ENCODE assay signal across 8 cellular contexts in genomic region chrX:9873952-9874351, GRCh38.
DNase-seq lines count a peak whose midpoint lies in the region; ATAC-seq, FAIRE-seq and TF ChIP-seq lines count a peak whose summit lies in the region.

No MANE protein-coding gene starts in this region.

- peaks cover 19% of the 10 kb centered on the region for H3K27me3 Mint-ChIP-seq in activated T-helper 2 cell treated with anti-CD3 and anti-CD28 coated beads, Interferon-gamma antibody, Interleukin-2, Interleukin-4, amounts not matched to agents 10 μg/mL and 5 μg/mL and 100 μg/mL, durations not matched to agents 14 hours and 24 hours and 36 hours (ENCODE audit: low read depth)

- no peaks in the 10 kb centered on the region for H3K9me3 ChIP-seq in right cardiac atrium (ENCODE audit: control insufficient read depth, low read length)

- no peaks in the 10 kb centered on the region for H3K27me3 ChIP-seq in right cardiac atrium (ENCODE audit: control insufficient read depth, insufficient read depth)

- H3K4me3 ChIP-seq in right cardiac atrium (ENCODE audit: low read length), result no peak overlapping the region

- no peaks in the 10 kb centered on the region for H3K9me3 Mint-ChIP-seq in activated T-helper 2 cell treated with anti-CD3 and anti-CD28 coated beads, Interferon-gamma antibody, Interleukin-2, Interleukin-4, amounts not matched to agents 10 μg/mL and 5 μg/mL and 100 μg/mL, durations not matched to agents 14 hours and 24 hours and 36 hours

- peak; percentile 95 for ATAC-seq in HG02885 (IDR thresholded peaks at IDR 0.05; ENCODE audit: poor library complexity, unreplicated experiment)
- ATAC-seq in right cardiac atrium, result peak in 1 of 2 donors; percentile 58
- ATAC-seq in GM21423 (IDR thresholded peaks at IDR 0.05; ENCODE audit: unreplicated experiment), result no peak

- H3K4me1 Mint-ChIP-seq in activated T-helper 2 cell treated with anti-CD3 and anti-CD28 coated beads, Interferon-gamma antibody, Interleukin-2, Interleukin-4, amounts not matched to agents 10 μg/mL and 5 μg/mL and 100 μg/mL, durations not matched to agents 14 hours and 24 hours and 36 hours (ENCODE audit: low read depth), result peaks cover 7% of the 10 kb centered on the region

- no peak for TF ChIP-seq POLR2A in GM12892 (IDR thresholded peaks at IDR 0.05; ENCODE audit: low read depth, low read length)

- intact Hi-C loops in activated T-helper 2 cell treated with anti-CD3 and anti-CD28 coated beads, Interferon-gamma antibody, Interleukin-2, Interleukin-4, amounts not matched to agents 10 μg/mL and 5 μg/mL and 100 μg/mL, durations not matched to agents 14 hours and 24 hours and 36 hours (cut with micrococcal nuclease), result loop anchor here (1.0 to 5.0 kb wide), 2 partner anchors 123 to 245 kb away; no protein-coding TSS in a partner anchor
- intact Hi-C loops in right cardiac atrium (cut with DNase I), result no loop called here

- H3K4me3 Mint-ChIP-seq in activated T-helper 2 cell treated with anti-CD3 and anti-CD28 coated beads, Interferon-gamma antibody, Interleukin-2, Interleukin-4, amounts not matched to agents 10 μg/mL and 5 μg/mL and 100 μg/mL, durations not matched to agents 14 hours and 24 hours and 36 hours (ENCODE audit: low read depth), result no peak overlapping the region

- in situ Hi-C loops in ACHN (cut with HindIII; ENCODE audit: low pct_ligation_motif_present, low pct_unique_long_range_greater_than_20kb, low sequenced_read_pairs), result no loop called here

- H3K27ac Mint-ChIP-seq in activated T-helper 2 cell treated with anti-CD3 and anti-CD28 coated beads, Interferon-gamma antibody, Interleukin-2, Interleukin-4, amounts not matched to agents 10 μg/mL and 5 μg/mL and 100 μg/mL, durations not matched to agents 14 hours and 24 hours and 36 hours, result no peak overlapping the region

- H3K4me1 ChIP-seq in right cardiac atrium (ENCODE audit: control insufficient read depth, insufficient read depth, low read length), result no peaks in the 10 kb centered on the region

- H3K36me3 Mint-ChIP-seq in activated T-helper 2 cell treated with anti-CD3 and anti-CD28 coated beads, Interferon-gamma antibody, Interleukin-2, Interleukin-4, amounts not matched to agents 10 μg/mL and 5 μg/mL and 100 μg/mL, durations not matched to agents 14 hours and 24 hours and 36 hours (ENCODE audit: low read depth), result no peaks in the 10 kb centered on the region

- peak; percentile 78 for FAIRE-seq in GM12892 (lab: Jason Lieb, UNC)

- DNase-seq in ACHN (peak; percentile 22), GM12892 (ENCODE audit: insufficient read length) (peak; percentile 36), NOMO-1 treated with dmso at 0.1 percent for 144 hours (lab: John Stamatoyannopoulos, UW; ENCODE audit: unreplicated experiment) (peak; percentile 7), right cardiac atrium (peak in 2 of 3 donors; percentile 48 to 59)
- peak; percentile 9 for DNase-seq in activated T-helper 2 cell treated with anti-CD3 and anti-CD28 coated beads, Interferon-gamma antibody, Interleukin-2, Interleukin-4, amounts not matched to agents 10 μg/mL and 5 μg/mL and 100 μg/mL, durations not matched to agents 14 hours and 24 hours and 36 hours (ENCODE audit: low spot score)
- peak; percentile 6 for DNase-seq in stimulated activated CD4-positive, alpha-beta T cell treated with anti-CD3 and anti-CD28 coated beads, Interleukin-2, amount 100 ng/mL, for 4 hours (ENCODE audit: low read depth)

- no peak overlapping the region for H3K27ac ChIP-seq in right cardiac atrium (ENCODE audit: low read length)

- WGBS in right cardiac atrium, result 48% methylated on average over 9 of the region's 9 CpGs
